Comparison of ENCODE assay signal across 8 cellular contexts in genomic region chr22:26590525-26590858, GRCh38. TPM values are rescaled to one million over a fixed set of nuclear protein-coding genes. Genes with fewer than 3 reads are reported as not detected.
DNase-seq lines count a peak whose midpoint lies in the region; ATAC-seq, FAIRE-seq and TF ChIP-seq lines count a peak whose summit lies in the region.

No MANE protein-coding gene starts in this region.

- H3K36me3 ChIP-seq in heart left ventricle = no peaks in the 10 kb centered on the region

- intact Hi-C loops in heart left ventricle (cut with DNase I) = loop anchor here in 3 of 10 donors (2.0 to 5.0 kb wide), 3 partner anchors 37 to 88 kb away; partner anchors contain the start of gene TFIP11 (in 1 of the 3)

- WGBS in heart left ventricle, 4 donors = 37 to 47% (median 43%) methylated on average over 5 of the region's 5 CpGs

- H3K9me3 Mint-ChIP-seq in WTC11 = peaks cover 6% of the 10 kb centered on the region; the same call in 1 of the 2 replicates

- peak overlapping the region in 11 of 12 donors; percentile 77 to 91 (median 89) for H3K27ac ChIP-seq in heart left ventricle

- no peak for DNase-seq in HFF-Myc (ENCODE audit: extremely low read depth, low read depth)
- no peak for DNase-seq in WTC11 (ENCODE audit: low spot score)
- DNase-seq in heart left ventricle = no peak
- no peak for DNase-seq in skeletal muscle cell (ENCODE audit: low read depth)
- DNase-seq in frontal cortex (ENCODE audit: low spot score in 2 of 2) = no peak
- no peak for DNase-seq in G401 (ENCODE audit: low spot score)
- no peak for DNase-seq in activated CD8-positive, alpha-beta memory T cell treated with anti-CD3 and anti-CD28 coated beads, Interleukin-2, amount 50 U/mL, for 4 hours
- no peak for DNase-seq in KG1 (lab: John Stamatoyannopoulos, UW)

- H3K27me3 Mint-ChIP-seq in WTC11 (ENCODE audit: low read depth) = no peaks in the 10 kb centered on the region; the same call in 1 of the 2 replicates

- TF ChIP-seq POLR2A in heart left ventricle (IDR thresholded peaks at IDR 0.05) = no peak

- no peaks in the 10 kb centered on the region for H3K27me3 ChIP-seq in heart left ventricle

- CTCF ChIA-PET in WTC11 (lab: Charles Lee) = interaction anchor here (2.1 kb wide), 1 partner anchor 75 kb away, joined by 4 read pairs; no protein-coding TSS in a partner anchor

- peaks cover 2 to 62% (median 20%) of the 10 kb centered on the region in 12 donors for H3K4me1 ChIP-seq in heart left ventricle

- TF ChIP-seq CTCF in HFF-Myc (IDR thresholded peaks at IDR 0.05; ENCODE audit: low read depth, low read length, missing control alignments) (no peak), WTC11 (IDR thresholded peaks at IDR 0.05) (no peak), heart left ventricle (IDR thresholded peaks at IDR 0.05) (no peak)

- H3K9me3 ChIP-seq in heart left ventricle = peaks cover 0 to 4% (median 0%) of the 10 kb centered on the region in 12 donors

- H3K4me3 ChIP-seq in HFF-Myc (replicated peaks; ENCODE audit: low read depth, low read length) = peak overlapping the region; percentile 77
- H3K4me3 ChIP-seq in heart left ventricle = peak overlapping the region; percentile 79 to 98 (median 92)
- peak overlapping the region; percentile 86 for H3K4me3 ChIP-seq in skeletal muscle cell (ENCODE audit: low read depth, low read length)

- no peak for ATAC-seq in WTC11
- peak in 1 of 4 donors; percentile 28 for ATAC-seq in heart left ventricle

- peaks cover 15% of the 10 kb centered on the region for H3K36me3 Mint-ChIP-seq in WTC11

- in situ Hi-C loops in G401 (cut with HindIII; ENCODE audit: low sequenced_read_pairs) = no loop called here

- H3K27ac Mint-ChIP-seq in WTC11 = peak overlapping the region; percentile 86

- H3K4me1 Mint-ChIP-seq in WTC11 = peaks cover 42% of the 10 kb centered on the region

- FAIRE-seq in frontal cortex (lab: Jason Lieb, UNC) = no peak

- POLR2A ChIA-PET in WTC11 (lab: Charles Lee) = interaction anchor here (1.9 kb wide), 1 partner anchor 107 kb away, joined by 4 read pairs; the partner anchor contains the start of genes HPS4 and SRRD

- H3K4me3 Mint-ChIP-seq in WTC11 = peak overlapping the region; percentile 78

TF ChIP-seq in WTC11, 78 proteins besides CTCF, POLR2A, EP300 and RAD21 (continues in another document):
- TF ChIP-seq CREM (CRISPR knock-in tag; IDR thresholded peaks at IDR 0.05) (no peak), GTF2I (CRISPR knock-in tag; conservative IDR thresholded peaks at IDR 0.05) (no peak), ETV6 (CRISPR knock-in tag; IDR thresholded peaks at IDR 0.05) (no peak), GRHL2 (CRISPR knock-in tag; IDR thresholded peaks at IDR 0.05; ENCODE audit: insufficient replicate concordance, severe bottlenecking) (no peak), CREB1 (CRISPR knock-in tag; IDR thresholded peaks at IDR 0.05) (no peak), TP53 (CRISPR knock-in tag; IDR thresholded peaks at IDR 0.05) (no peak), TCF7 (CRISPR knock-in tag; IDR thresholded peaks at IDR 0.05; ENCODE audit: low read depth) (no peak), ZNF219 (CRISPR knock-in tag; IDR thresholded peaks at IDR 0.05; ENCODE audit: borderline replicate concordance) (no peak), STAT6 (CRISPR knock-in tag; conservative IDR thresholded peaks at IDR 0.05; ENCODE audit: low read depth) (no peak)
- TF ChIP-seq, protein P1, sequence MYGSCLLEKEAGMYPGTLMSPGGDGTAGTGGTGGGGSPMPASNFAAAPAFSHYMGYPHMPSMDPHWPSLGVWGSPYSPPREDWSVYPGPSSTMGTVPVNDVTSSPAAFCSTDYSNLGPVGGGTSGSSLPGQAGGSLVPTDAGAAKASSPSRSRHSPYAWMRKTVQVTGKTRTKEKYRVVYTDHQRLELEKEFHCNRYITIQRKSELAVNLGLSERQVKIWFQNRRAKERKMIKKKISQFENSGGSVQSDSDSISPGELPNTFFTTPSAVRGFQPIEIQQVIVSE (CRISPR knock-in tag; IDR thresholded peaks at IDR 0.05; ENCODE audit: borderline replicate concordance) = no peak
- TF ChIP-seq, protein P2, sequence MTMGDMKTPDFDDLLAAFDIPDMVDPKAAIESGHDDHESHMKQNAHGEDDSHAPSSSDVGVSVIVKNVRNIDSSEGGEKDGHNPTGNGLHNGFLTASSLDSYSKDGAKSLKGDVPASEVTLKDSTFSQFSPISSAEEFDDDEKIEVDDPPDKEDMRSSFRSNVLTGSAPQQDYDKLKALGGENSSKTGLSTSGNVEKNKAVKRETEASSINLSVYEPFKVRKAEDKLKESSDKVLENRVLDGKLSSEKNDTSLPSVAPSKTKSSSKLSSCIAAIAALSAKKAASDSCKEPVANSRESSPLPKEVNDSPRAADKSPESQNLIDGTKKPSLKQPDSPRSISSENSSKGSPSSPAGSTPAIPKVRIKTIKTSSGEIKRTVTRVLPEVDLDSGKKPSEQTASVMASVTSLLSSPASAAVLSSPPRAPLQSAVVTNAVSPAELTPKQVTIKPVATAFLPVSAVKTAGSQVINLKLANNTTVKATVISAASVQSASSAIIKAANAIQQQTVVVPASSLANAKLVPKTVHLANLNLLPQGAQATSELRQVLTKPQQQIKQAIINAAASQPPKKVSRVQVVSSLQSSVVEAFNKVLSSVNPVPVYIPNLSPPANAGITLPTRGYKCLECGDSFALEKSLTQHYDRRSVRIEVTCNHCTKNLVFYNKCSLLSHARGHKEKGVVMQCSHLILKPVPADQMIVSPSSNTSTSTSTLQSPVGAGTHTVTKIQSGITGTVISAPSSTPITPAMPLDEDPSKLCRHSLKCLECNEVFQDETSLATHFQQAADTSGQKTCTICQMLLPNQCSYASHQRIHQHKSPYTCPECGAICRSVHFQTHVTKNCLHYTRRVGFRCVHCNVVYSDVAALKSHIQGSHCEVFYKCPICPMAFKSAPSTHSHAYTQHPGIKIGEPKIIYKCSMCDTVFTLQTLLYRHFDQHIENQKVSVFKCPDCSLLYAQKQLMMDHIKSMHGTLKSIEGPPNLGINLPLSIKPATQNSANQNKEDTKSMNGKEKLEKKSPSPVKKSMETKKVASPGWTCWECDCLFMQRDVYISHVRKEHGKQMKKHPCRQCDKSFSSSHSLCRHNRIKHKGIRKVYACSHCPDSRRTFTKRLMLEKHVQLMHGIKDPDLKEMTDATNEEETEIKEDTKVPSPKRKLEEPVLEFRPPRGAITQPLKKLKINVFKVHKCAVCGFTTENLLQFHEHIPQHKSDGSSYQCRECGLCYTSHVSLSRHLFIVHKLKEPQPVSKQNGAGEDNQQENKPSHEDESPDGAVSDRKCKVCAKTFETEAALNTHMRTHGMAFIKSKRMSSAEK (CRISPR knock-in tag; IDR thresholded peaks at IDR 0.05; ENCODE audit: borderline replicate concordance) = no peak
- TF ChIP-seq, protein P3, sequence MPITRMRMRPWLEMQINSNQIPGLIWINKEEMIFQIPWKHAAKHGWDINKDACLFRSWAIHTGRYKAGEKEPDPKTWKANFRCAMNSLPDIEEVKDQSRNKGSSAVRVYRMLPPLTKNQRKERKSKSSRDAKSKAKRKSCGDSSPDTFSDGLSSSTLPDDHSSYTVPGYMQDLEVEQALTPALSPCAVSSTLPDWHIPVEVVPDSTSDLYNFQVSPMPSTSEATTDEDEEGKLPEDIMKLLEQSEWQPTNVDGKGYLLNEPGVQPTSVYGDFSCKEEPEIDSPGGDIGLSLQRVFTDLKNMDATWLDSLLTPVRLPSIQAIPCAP (CRISPR knock-in tag; IDR thresholded peaks at IDR 0.05) = no peak
- TF ChIP-seq, protein P4, sequence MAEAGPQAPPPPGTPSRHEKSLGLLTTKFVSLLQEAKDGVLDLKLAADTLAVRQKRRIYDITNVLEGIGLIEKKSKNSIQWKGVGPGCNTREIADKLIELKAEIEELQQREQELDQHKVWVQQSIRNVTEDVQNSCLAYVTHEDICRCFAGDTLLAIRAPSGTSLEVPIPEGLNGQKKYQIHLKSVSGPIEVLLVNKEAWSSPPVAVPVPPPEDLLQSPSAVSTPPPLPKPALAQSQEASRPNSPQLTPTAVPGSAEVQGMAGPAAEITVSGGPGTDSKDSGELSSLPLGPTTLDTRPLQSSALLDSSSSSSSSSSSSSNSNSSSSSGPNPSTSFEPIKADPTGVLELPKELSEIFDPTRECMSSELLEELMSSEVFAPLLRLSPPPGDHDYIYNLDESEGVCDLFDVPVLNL (CRISPR knock-in tag; IDR thresholded peaks at IDR 0.05; ENCODE audit: borderline replicate concordance, low read depth) = no peak

RNA-seq across cellular contexts. Expression of gene TPST2, which starts 0.6 kb away (rescaled TPM):
- total RNA-seq in WTC11 (2021) (57.6 to 84.2 TPM (median 75.0 TPM) in 3 replicates), heart left ventricle (100 to 1,000 TPM in 1 of 9 donors, 10 to 100 TPM in 8; 12.1 to 103 (median 25.2) TPM), frontal cortex (6.1 TPM)
- polyA plus RNA-seq in heart left ventricle = 10 to 100 TPM; 24.3 to 51.7 TPM
- total RNA-seq in G401 (2014; rRNA removed; shearing (Covaris generic)) = 24.1 and 55.9 TPM in 2 replicates

RNA-seq across cellular contexts. Expression of gene CRYBB1, which starts 27.3 kb away (rescaled TPM):
- 4.0 to 5.1 TPM (median 4.6 TPM) in 3 replicates for total RNA-seq in WTC11 (2021)
- total RNA-seq in heart left ventricle = 1 to 10 TPM in 2 of 9 donors, under 1 TPM in 4, not detected in 3; 0.19 to 3.2 (median 0.43) TPM
- polyA plus RNA-seq in heart left ventricle = under 1 TPM; 0.23 to 0.42 TPM
- total RNA-seq in frontal cortex = 2.0 TPM
- total RNA-seq in G401 (2014; rRNA removed; shearing (Covaris generic)) = not detected in 2 replicates

RNA-seq across cellular contexts. Expression of gene CRYBA4, which starts 31.3 kb away (rescaled TPM):
- total RNA-seq in WTC11 (2021) (0.53 to 1.1 TPM (median 0.81 TPM) in 3 replicates), heart left ventricle (not detected), frontal cortex (not detected)
- not detected for polyA plus RNA-seq in heart left ventricle
- total RNA-seq in G401 (2014; rRNA removed; shearing (Covaris generic)) = not detected in 2 replicates
